ENCODE assay signal across 28 cellular contexts in genomic region chr15:64525828-64526530, GRCh38.
A peak's percentile ranks its signal among the peaks of the same experiment; 100 is the strongest.
DNase-seq lines count a peak whose midpoint lies in the region; ATAC-seq and TF ChIP-seq lines count a peak whose summit lies in the region.
"Had no signal": no experiment of that assay in that cellular context is flagged by ENCODE, and none has a peak within 500 bp of the region (broad histone marks: within the 10 kb centered on the region; RNA-seq: fewer than 3 reads in every experiment).

No MANE protein-coding gene starts in this region.

- POLR2A ChIA-PET in GM10248 (lab: Yijun Ruan, JAX) = interaction anchor here (0.6 kb wide), 1 partner anchor 48 kb away, joined by 3 read pairs; no protein-coding TSS in a partner anchor

- no peak for DNase-seq in activated naive CD8-positive, alpha-beta T cell treated with anti-CD3 and anti-CD28 coated beads, Interleukin-2, amount 50 U/mL, for 24 hours
- no peak for DNase-seq in activated naive CD8-positive, alpha-beta T cell treated with anti-CD3 and anti-CD28 coated beads for 36 hours
- DNase-seq in mesenchymal stem cell (no peak), GM10248 (ENCODE audit: extremely low spot score) (no peak)
- DNase-seq: activated CD8-positive, alpha-beta memory T cell treated with anti-CD3 and anti-CD28 coated beads, Interleukin-2, amount 50 U/mL, for 48 hours; activated effector memory CD4-positive, alpha-beta T cell treated with Interleukin-2 at 50 U/mL for 16 hours; adrenal gland; BE2C; COR-L47; cortex of kidney; DMS79; endodermal cell; left ventricle myocardium superior; NCI-H1092; NCI-H187 treated with DMSO at 0.1 percent for 48 hours; NCI-H345; NCI-H748 treated with DMSO at 0.1 percent for 48 hours; stomach; T-helper 9 cell; trophoblast cell had no signal

- no peak overlapping the region for H2BK12ac ChIP-seq in mesenchymal stem cell (ENCODE audit: low read length in 2 of 2)

- peak overlapping the region; percentile 46 for H2BK15ac ChIP-seq in mesenchymal stem cell (ENCODE audit: low read depth, poor library complexity, severe bottlenecking)

- H3K4ac ChIP-seq in mesenchymal stem cell (ENCODE audit: low read depth in 1 of 2, low read length in 2 of 2) = no peak overlapping the region

- no peak overlapping the region for H4K91ac ChIP-seq in mesenchymal stem cell (ENCODE audit: low read length)

- CTCF ChIA-PET in GM10248 (lab: Yijun Ruan, JAX) = interaction anchor here (1.3 kb wide), 1 partner anchor 19 kb away, joined by 3 read pairs; no protein-coding TSS in a partner anchor

- 88% methylated on average over 5 of the region's 8 CpGs for WGBS in mesenchymal stem cell

- peak overlapping the region; percentile 25 for H3K27ac ChIP-seq in mesenchymal stem cell (ENCODE audit: low read length, poor library complexity, severe bottlenecking)
- H3K27ac ChIP-seq: adrenal gland, breast epithelium, HL-60, RWPE1, stomach had no signal

- H4K8ac ChIP-seq in mesenchymal stem cell (ENCODE audit: low read length) = no peak overlapping the region

- no peak overlapping the region for H3K4me2 ChIP-seq in mesenchymal stem cell (ENCODE audit: low read length, poor library complexity, severe bottlenecking)

- no peak overlapping the region for H2AFZ ChIP-seq in mesenchymal stem cell (ENCODE audit: low read depth, low read length)

- no peaks in the 10 kb centered on the region for H3K9me3 Mint-ChIP-seq in activated naive CD8-positive, alpha-beta T cell (ENCODE audit: low read depth)
- no peaks in the 10 kb centered on the region for H3K9me3 Mint-ChIP-seq in activated naive CD8-positive, alpha-beta T cell treated with anti-CD3 and anti-CD28 coated beads, Interleukin-2, amount 50 U/mL, for 24 hours
- H3K9me3 Mint-ChIP-seq in activated naive CD8-positive, alpha-beta T cell treated with anti-CD3 and anti-CD28 coated beads for 36 hours = no peaks in the 10 kb centered on the region
- H3K9me3 Mint-ChIP-seq in stimulated activated memory B cell treated with anti-CD40 and anti-IgM and Interleukin-4, amounts not matched to agents 10 μg/mL and 1 μg/mL and 100 μg/mL, for 72 hours = no peaks in the 10 kb centered on the region
- H3K9me3 Mint-ChIP-seq: endodermal cell had no signal

- no peak overlapping the region for H2AK5ac ChIP-seq in mesenchymal stem cell (ENCODE audit: low read length, severe bottlenecking)

- peaks cover 12% of the 10 kb centered on the region for H3K4me1 ChIP-seq in mesenchymal stem cell (ENCODE audit: control insufficient read depth, insufficient read depth, low read depth, low read length)

- no peak overlapping the region for H3K18ac ChIP-seq in mesenchymal stem cell (ENCODE audit: low read depth in 1 of 2, low read length in 2 of 2)

- H3K9me3 ChIP-seq in mesenchymal stem cell (ENCODE audit: control insufficient read depth, low read length) = no peaks in the 10 kb centered on the region
- H3K9me3 ChIP-seq: adrenal gland, BE2C, breast epithelium, stomach had no signal

- H3K9ac ChIP-seq in mesenchymal stem cell (ENCODE audit: low read length) = no peak overlapping the region

- ATAC-seq in activated naive CD8-positive, alpha-beta T cell treated with anti-CD3 and anti-CD28 coated beads, Interleukin-2, amount 50 U/mL, for 24 hours = no peak
- ATAC-seq in HG02840 (IDR thresholded peaks at IDR 0.05; ENCODE audit: low FRiP score, unreplicated experiment) (no peak), HG03025 (IDR thresholded peaks at IDR 0.05; ENCODE audit: low FRiP score, unreplicated experiment) (no peak)
- ATAC-seq in stimulated activated memory B cell treated with anti-CD40 and anti-IgM and Interleukin-4, amounts not matched to agents 10 μg/mL and 1 μg/mL and 100 μg/mL, for 72 hours = no peak
- ATAC-seq: left ventricle myocardium superior, sciatic nerve had no signal

- H3K4me1 Mint-ChIP-seq in activated naive CD8-positive, alpha-beta T cell (ENCODE audit: low read depth) = peaks cover 73% of the 10 kb centered on the region
- H3K4me1 Mint-ChIP-seq in activated naive CD8-positive, alpha-beta T cell treated with anti-CD3 and anti-CD28 coated beads, Interleukin-2, amount 50 U/mL, for 24 hours = peaks cover 43% of the 10 kb centered on the region
- H3K4me1 Mint-ChIP-seq in activated naive CD8-positive, alpha-beta T cell treated with anti-CD3 and anti-CD28 coated beads for 36 hours = peaks cover 62% of the 10 kb centered on the region
- peaks cover 46% of the 10 kb centered on the region for H3K4me1 Mint-ChIP-seq in stimulated activated memory B cell treated with anti-CD40 and anti-IgM and Interleukin-4, amounts not matched to agents 10 μg/mL and 1 μg/mL and 100 μg/mL, for 72 hours

- no peak overlapping the region for H2BK5ac ChIP-seq in mesenchymal stem cell (ENCODE audit: low read depth, low read length, poor library complexity, severe bottlenecking)

- no peak overlapping the region for H3K23ac ChIP-seq in mesenchymal stem cell (ENCODE audit: low read length in 2 of 2)

- H3K4me3 Mint-ChIP-seq in activated naive CD8-positive, alpha-beta T cell = no peak overlapping the region
- no peak overlapping the region for H3K4me3 Mint-ChIP-seq in activated naive CD8-positive, alpha-beta T cell treated with anti-CD3 and anti-CD28 coated beads, Interleukin-2, amount 50 U/mL, for 24 hours
- H3K4me3 Mint-ChIP-seq in activated naive CD8-positive, alpha-beta T cell treated with anti-CD3 and anti-CD28 coated beads for 36 hours = no peak overlapping the region
- H3K4me3 Mint-ChIP-seq in stimulated activated memory B cell treated with anti-CD40 and anti-IgM and Interleukin-4, amounts not matched to agents 10 μg/mL and 1 μg/mL and 100 μg/mL, for 72 hours = no peak overlapping the region
- H3K4me3 Mint-ChIP-seq: endodermal cell had no signal

- H3K36me3 Mint-ChIP-seq in activated naive CD8-positive, alpha-beta T cell = peaks cover 8% of the 10 kb centered on the region
- peaks cover 13% of the 10 kb centered on the region for H3K36me3 Mint-ChIP-seq in activated naive CD8-positive, alpha-beta T cell treated with anti-CD3 and anti-CD28 coated beads, Interleukin-2, amount 50 U/mL, for 24 hours (ENCODE audit: low read depth)
- peaks cover 32% of the 10 kb centered on the region for H3K36me3 Mint-ChIP-seq in activated naive CD8-positive, alpha-beta T cell treated with anti-CD3 and anti-CD28 coated beads for 36 hours
- peaks cover 11% of the 10 kb centered on the region for H3K36me3 Mint-ChIP-seq in stimulated activated memory B cell treated with anti-CD40 and anti-IgM and Interleukin-4, amounts not matched to agents 10 μg/mL and 1 μg/mL and 100 μg/mL, for 72 hours

- no peak overlapping the region for H2BK120ac ChIP-seq in mesenchymal stem cell (ENCODE audit: low read depth, low read length)

- H3K14ac ChIP-seq in mesenchymal stem cell (ENCODE audit: low read length in 2 of 2) = no peak overlapping the region

- H3K79me1 ChIP-seq in mesenchymal stem cell (replicated peaks; ENCODE audit: low read length, poor library complexity, severe bottlenecking) = peaks cover 20% of the 10 kb centered on the region

- no peak for TF ChIP-seq CTCF in GM10248 (IDR thresholded peaks at IDR 0.05; ENCODE audit: control extremely low read depth, extremely low read depth, low read depth, missing control alignments)

- H3K27ac Mint-ChIP-seq in activated naive CD8-positive, alpha-beta T cell = peak overlapping the region; percentile 37
- no peak overlapping the region for H3K27ac Mint-ChIP-seq in activated naive CD8-positive, alpha-beta T cell treated with anti-CD3 and anti-CD28 coated beads, Interleukin-2, amount 50 U/mL, for 24 hours
- peak overlapping the region; percentile 16 for H3K27ac Mint-ChIP-seq in activated naive CD8-positive, alpha-beta T cell treated with anti-CD3 and anti-CD28 coated beads for 36 hours
- H3K27ac Mint-ChIP-seq in stimulated activated memory B cell treated with anti-CD40 and anti-IgM and Interleukin-4, amounts not matched to agents 10 μg/mL and 1 μg/mL and 100 μg/mL, for 72 hours = no peak overlapping the region
- H3K27ac Mint-ChIP-seq: endodermal cell had no signal

- H3K36me3 ChIP-seq in mesenchymal stem cell (ENCODE audit: control insufficient read depth in 1 of 2, insufficient read depth in 2 of 2, low read depth in 1 of 2, low read length in 2 of 2) = peaks cover 9 to 11% of the 10 kb centered on the region in 2 experiments
- H3K36me3 ChIP-seq: adrenal gland, breast epithelium had no signal

- no peak overlapping the region for H3K4me3 ChIP-seq in mesenchymal stem cell (ENCODE audit: insufficient read depth in 1 of 2, low read depth in 1 of 2, low read length in 2 of 2)
- H3K4me3 ChIP-seq: adrenal gland, breast epithelium, stomach had no signal

- no peaks in the 10 kb centered on the region for H3K27me3 Mint-ChIP-seq in activated naive CD8-positive, alpha-beta T cell
- H3K27me3 Mint-ChIP-seq in activated naive CD8-positive, alpha-beta T cell treated with anti-CD3 and anti-CD28 coated beads, Interleukin-2, amount 50 U/mL, for 24 hours = no peaks in the 10 kb centered on the region
- H3K27me3 Mint-ChIP-seq in activated naive CD8-positive, alpha-beta T cell treated with anti-CD3 and anti-CD28 coated beads for 36 hours = no peaks in the 10 kb centered on the region
- H3K27me3 Mint-ChIP-seq in stimulated activated memory B cell treated with anti-CD40 and anti-IgM and Interleukin-4, amounts not matched to agents 10 μg/mL and 1 μg/mL and 100 μg/mL, for 72 hours = no peaks in the 10 kb centered on the region

- no peaks in the 10 kb centered on the region for H3K27me3 ChIP-seq in mesenchymal stem cell (ENCODE audit: control insufficient read depth in 1 of 2, insufficient read depth in 1 of 2, low read length in 2 of 2)
- H3K27me3 ChIP-seq: adrenal gland, BE2C, breast epithelium, stomach had no signal

Comparison
In these comparisons a context has a peak if more than half of its experiments do, and no peak if none do; other contexts are left out.
1. H3K27ac Mint-ChIP-seq: peak in activated naive CD8-positive, alpha-beta T cell (single experiment) and activated naive CD8-positive, alpha-beta T cell treated with anti-CD3 and anti-CD28 coated beads for 36 hours (single experiment); none in activated naive CD8-positive, alpha-beta T cell treated with anti-CD3 and anti-CD28 coated beads, Interleukin-2, amount 50 U/mL, for 24 hours (single experiment) and stimulated activated memory B cell treated with anti-CD40 and anti-IgM and Interleukin-4, amounts not matched to agents 10 μg/mL and 1 μg/mL and 100 μg/mL, for 72 hours (single experiment).